In genomic region chr7:85474234-85474633, GRCh38 we compare ENCODE assay signal across 14 cellular contexts.
DNase-seq lines count a peak whose midpoint lies in the region; ATAC-seq, FAIRE-seq and TF ChIP-seq lines count a peak whose summit lies in the region.
"Had no signal": no experiment of that assay in that cellular context is flagged by ENCODE, and none has a peak within 500 bp of the region (broad histone marks: within the 10 kb centered on the region; RNA-seq: fewer than 3 reads in every experiment).

No MANE protein-coding gene starts in this region.

- no peak overlapping the region for H3K27ac Mint-ChIP-seq in Calu3 (ENCODE audit: unreplicated experiment)
- H3K27ac Mint-ChIP-seq: type B pancreatic cell had no signal

- CTCF ChIA-PET in Calu3 (lab: Charles Lee) = no interaction called here

- no peaks in the 10 kb centered on the region for H3K9me3 Mint-ChIP-seq in Calu3 (ENCODE audit: low read depth, unreplicated experiment)
- H3K9me3 Mint-ChIP-seq: type B pancreatic cell had no signal

- no peaks in the 10 kb centered on the region for H3K27me3 ChIP-seq in pancreas

- DNase-seq in GM13977 (ENCODE audit: low spot score) = peak; percentile 1
- peak; percentile 45 for DNase-seq in HT1080 (ENCODE audit: low read depth)
- no peak for DNase-seq in Calu3
- no peak for DNase-seq in retina
- no peak for DNase-seq in effector CD8-positive, alpha-beta T cell (lab: John Stamatoyannopoulos, UW)
- no peak for DNase-seq in pancreas
- DNase-seq: activated CD4-positive, CD25-positive, alpha-beta regulatory T cell treated with anti-CD3 and anti-CD28 coated beads, Interleukin-2, amount 50 U/mL, for 72 hours; activated effector memory CD4-positive, alpha-beta T cell treated with anti-CD3 and anti-CD28 coated beads, Interleukin-2, amount 50 U/mL, for 16 hours; NCI-H774 had no signal

- no peaks in the 10 kb centered on the region for H3K4me1 ChIP-seq in pancreas

- no peak overlapping the region for H3K4me3 ChIP-seq in pancreas
- H3K4me3 ChIP-seq: skin epidermis had no signal

- no peak overlapping the region for H3K4me3 Mint-ChIP-seq in Calu3 (ENCODE audit: low read depth, unreplicated experiment)
- H3K4me3 Mint-ChIP-seq: type B pancreatic cell had no signal

- FAIRE-seq in pancreas (lab: Jason Lieb, UNC) = no peak
- FAIRE-seq: keratinocyte had no signal

- in situ Hi-C loops in GM13977 (cut with MboI; ENCODE audit: low pct_unique_long_range_greater_than_20kb, low sequenced_read_pairs, unreplicated experiment) = no loop called here

- TF ChIP-seq CTCF in GM13977 (IDR thresholded peaks at IDR 0.05; ENCODE audit: extremely low read depth, insufficient read depth, missing control alignments) (no peak), Calu3 (IDR thresholded peaks at IDR 0.05; ENCODE audit: unreplicated experiment) (no peak), pancreas (IDR thresholded peaks at IDR 0.05) (no peak)

- H3K27me3 Mint-ChIP-seq in Calu3 (ENCODE audit: unreplicated experiment) = no peaks in the 10 kb centered on the region
- H3K27me3 Mint-ChIP-seq: type B pancreatic cell had no signal

- no peaks in the 10 kb centered on the region for H3K36me3 Mint-ChIP-seq in Calu3 (ENCODE audit: insufficient read depth, unreplicated experiment)
- H3K36me3 Mint-ChIP-seq: type B pancreatic cell had no signal

- no peaks in the 10 kb centered on the region for H3K9me3 ChIP-seq in pancreas

- intact Hi-C loops in Calu3 (cut with micrococcal nuclease; ENCODE audit: unreplicated experiment) (no loop called here), pancreas (cut with DNase I) (no loop called here)

- WGBS in pancreas, 2 donors = 56 to 66% methylated on average over 2 of the region's 2 CpGs

- ATAC-seq in GM19463 (IDR thresholded peaks at IDR 0.05; ENCODE audit: unreplicated experiment) = peak; percentile 76
- ATAC-seq in HG02973 (IDR thresholded peaks at IDR 0.05; ENCODE audit: unreplicated experiment) = peak; percentile 91
- no peak for ATAC-seq in pancreas

- no peak overlapping the region for H3K27ac ChIP-seq in pancreas
- H3K27ac ChIP-seq: skin epidermis had no signal

- no TSS peak for BruUV-seq in Calu3 (replicated peaks; lab: Mats Ljungman, UMichigan)

- no peaks in the 10 kb centered on the region for H3K4me1 Mint-ChIP-seq in Calu3 (ENCODE audit: low read depth, unreplicated experiment)

- no peaks in the 10 kb centered on the region for H3K36me3 ChIP-seq in pancreas

Comparison
In these comparisons a context has a peak if more than half of its experiments do, and no peak if none do; other contexts are left out.
1. DNase-seq: peak in GM13977 (single experiment) and HT1080 (single experiment); none in Calu3 (single experiment), retina (single experiment), effector CD8-positive, alpha-beta T cell (single experiment) and pancreas (0 of 6).
2. ATAC-seq: peak in GM19463 (single experiment) and HG02973 (single experiment); none in pancreas (0 of 4).